In the genomic region with DNA sequence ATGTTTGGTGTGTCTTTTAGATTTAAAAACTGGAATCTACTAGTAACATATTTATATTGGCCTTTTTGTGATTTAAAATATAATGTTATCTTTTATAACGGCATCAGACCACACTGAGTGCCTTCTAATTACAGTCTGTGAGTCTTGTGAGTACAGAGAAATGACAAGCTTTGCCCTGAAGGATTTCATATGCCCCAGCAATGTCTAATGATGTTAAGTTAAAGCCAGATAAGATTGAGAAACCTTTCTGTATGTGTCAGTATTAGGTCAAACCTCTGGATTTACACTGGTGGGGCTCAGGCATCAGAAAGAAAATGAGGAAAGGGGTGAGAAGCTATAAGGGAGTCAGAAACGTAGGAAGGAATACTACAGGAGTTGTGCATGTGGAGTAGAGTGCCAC, we compare ENCODE assay signal across 15 cellular contexts. TPM values are rescaled to one million over a fixed set of nuclear protein-coding genes. Genes with fewer than 3 reads are reported as not detected.
DNase-seq lines count a peak whose midpoint lies in the region; ATAC-seq and TF ChIP-seq lines count a peak whose summit lies in the region.
"Had no signal": no experiment of that assay in that cellular context is flagged by ENCODE, and none has a peak within 500 bp of the region (broad histone marks: within the 10 kb centered on the region; RNA-seq: fewer than 3 reads in every experiment).

No MANE protein-coding gene starts in this region.

- H3K4me1 ChIP-seq in heart left ventricle (peaks cover 3 to 86% (median 29%) of the 10 kb centered on the region in 12 donors), right atrium auricular region (peaks cover 0 to 40% of the 10 kb centered on the region in 2 donors)

- H3K9me3 ChIP-seq in heart left ventricle, result no peaks in the 10 kb centered on the region
- no peaks in the 10 kb centered on the region for H3K9me3 ChIP-seq in right atrium auricular region
- H3K9me3 ChIP-seq: Caco-2 had no signal

- H3K4me3 ChIP-seq in heart left ventricle, result no peak overlapping the region
- no peak overlapping the region for H3K4me3 ChIP-seq in epithelial cell of esophagus (ENCODE audit: low read length)
- no peak overlapping the region for H3K4me3 ChIP-seq in right atrium auricular region
- H3K4me3 ChIP-seq: K562 had no signal

- H3K36me3 ChIP-seq in heart left ventricle, result peaks cover 0 to 6% (median 0%) of the 10 kb centered on the region in 9 donors
- H3K36me3 ChIP-seq in right atrium auricular region, result no peaks in the 10 kb centered on the region

- H3K27me3 ChIP-seq in heart left ventricle (no peaks in the 10 kb centered on the region), right atrium auricular region (no peaks in the 10 kb centered on the region)

- intact Hi-C loops in heart left ventricle (cut with DNase I) (no loop called here), Right ventricle myocardium inferior (cut with DNase I) (no loop called here)

- ATAC-seq in heart left ventricle (peak in 1 of 4 donors; percentile 25), Right ventricle myocardium inferior (no peak), HG02884 (IDR thresholded peaks at IDR 0.05; ENCODE audit: unreplicated experiment) (no peak), HG02610 (IDR thresholded peaks at IDR 0.05; ENCODE audit: unreplicated experiment) (no peak)
- ATAC-seq: K562 had no signal

- TF ChIP-seq POLR2A in heart left ventricle (IDR thresholded peaks at IDR 0.05), result no peak

- TF ChIP-seq CTCF in heart left ventricle (IDR thresholded peaks at IDR 0.05) (no peak), epithelial cell of esophagus (IDR thresholded peaks at IDR 0.05; ENCODE audit: insufficient read depth, low read depth, low read length, missing control alignments) (no peak), right atrium auricular region (IDR thresholded peaks at IDR 0.05) (no peak)

- DNase-seq in heart left ventricle (no peak), Right ventricle myocardium inferior (ENCODE audit: missing footprints) (no peak), epithelial cell of esophagus (ENCODE audit: low read depth) (peak; percentile 5), right atrium auricular region (ENCODE audit: low spot score) (no peak), globus pallidus (ENCODE audit: low spot score) (no peak), hepatic stellate cell (ENCODE audit: low spot score) (no peak)
- DNase-seq: Caco-2; NCI-H1436 treated with DMSO at 0.1 percent for 48 hours; NCI-H2227 treated with DMSO at 0.1 percent for 48 hours; NCI-H526 treated with DMSO at 0.1 percent for 48 hours; NK-92 treated with Interleukin-12 subunit alpha and Interleukin-12 subunit beta, amount 100 ng/mL, for 24 hours had no signal

- peak overlapping the region in 10 of 12 donors; percentile 51 to 74 (median 66) for H3K27ac ChIP-seq in heart left ventricle
- H3K27ac ChIP-seq in right atrium auricular region, result peak overlapping the region; percentile 74 to 88
- H3K27ac ChIP-seq: RWPE1 had no signal

- 18 to 30% (median 26%) methylated on average over 2 of the region's 2 CpGs for WGBS in heart left ventricle, 4 donors

RNA-seq across cellular contexts. Expression of gene PLEKHA5, which starts 25.2 kb away (rescaled TPM):
- total RNA-seq in heart left ventricle (10 to 100 TPM; 43.7 to 72.2 (median 58.7) TPM), Right ventricle myocardium inferior (52.6 TPM), right atrium auricular region (10 to 100 TPM; 53.2 to 59.4 TPM)
- polyA plus RNA-seq in heart left ventricle, result 10 to 100 TPM; 18.1 to 37.8 TPM
